Comparison of ENCODE assay signal across 1 cellular context in genomic region chr14:100578552-100578951, GRCh38.
TF ChIP-seq lines count a peak whose summit lies in the region.

No MANE protein-coding gene starts in this region.

TF ChIP-seq in K562, 482 proteins besides CTCF, POLR2A, EP300 and RAD21 (continued from another document):
- TF ChIP-seq E2F8 (IDR thresholded peaks at IDR 0.05; ENCODE audit: low read depth, partially characterized antibody): no peak
- TF ChIP-seq KDM1A (IDR thresholded peaks at IDR 0.05): peak in 1 of 2 experiments; percentile 22; a peak in 1 of 4 replicates
